1 cellular context compared by ENCODE assay signal in the genomic region with DNA sequence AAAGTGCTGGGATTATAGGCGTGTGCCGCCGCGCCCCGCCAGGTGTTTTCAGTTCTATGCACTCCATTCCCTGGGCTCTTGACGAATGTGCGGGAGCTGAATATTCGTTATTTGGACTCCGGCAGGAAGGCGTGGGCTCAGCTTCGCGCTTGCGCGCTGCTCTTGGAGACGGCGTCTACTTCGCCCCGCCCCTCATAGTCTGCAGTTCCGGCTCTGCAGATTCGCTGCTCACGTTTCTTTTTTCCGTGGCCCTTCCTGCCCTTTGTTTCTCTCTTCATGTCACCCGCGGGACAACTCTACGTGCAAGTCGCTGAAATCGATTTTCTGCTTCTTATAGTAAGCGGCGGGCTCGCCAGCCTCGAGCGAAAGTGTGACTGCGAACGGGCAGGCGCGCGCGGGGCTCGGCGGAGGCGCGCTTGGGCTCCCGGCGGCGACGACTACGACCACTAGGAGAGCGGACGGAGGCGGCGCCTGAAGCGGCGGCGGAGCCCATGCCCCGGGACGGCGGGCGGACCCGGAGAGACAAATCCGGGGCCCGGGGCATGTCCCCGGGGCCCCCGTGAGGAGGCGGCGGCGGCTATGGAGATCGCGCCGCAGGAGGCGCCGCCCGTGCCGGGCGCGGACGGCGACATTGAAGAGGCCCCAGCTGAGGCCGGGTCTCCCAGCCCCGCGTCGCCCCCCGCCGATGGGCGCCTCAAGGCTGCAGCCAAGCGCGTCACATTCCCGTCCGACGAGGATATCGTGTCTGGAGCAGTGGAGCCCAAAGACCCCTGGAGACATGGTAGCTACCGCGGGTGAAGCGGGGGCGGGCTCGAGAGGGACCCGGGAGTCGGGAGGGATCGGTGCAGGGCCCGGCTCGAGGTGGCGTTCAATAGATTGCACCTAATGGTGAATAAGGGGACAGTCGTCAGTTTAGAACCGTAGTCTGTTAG.
TF ChIP-seq lines count a peak whose summit lies in the region.

A gene with protein sequence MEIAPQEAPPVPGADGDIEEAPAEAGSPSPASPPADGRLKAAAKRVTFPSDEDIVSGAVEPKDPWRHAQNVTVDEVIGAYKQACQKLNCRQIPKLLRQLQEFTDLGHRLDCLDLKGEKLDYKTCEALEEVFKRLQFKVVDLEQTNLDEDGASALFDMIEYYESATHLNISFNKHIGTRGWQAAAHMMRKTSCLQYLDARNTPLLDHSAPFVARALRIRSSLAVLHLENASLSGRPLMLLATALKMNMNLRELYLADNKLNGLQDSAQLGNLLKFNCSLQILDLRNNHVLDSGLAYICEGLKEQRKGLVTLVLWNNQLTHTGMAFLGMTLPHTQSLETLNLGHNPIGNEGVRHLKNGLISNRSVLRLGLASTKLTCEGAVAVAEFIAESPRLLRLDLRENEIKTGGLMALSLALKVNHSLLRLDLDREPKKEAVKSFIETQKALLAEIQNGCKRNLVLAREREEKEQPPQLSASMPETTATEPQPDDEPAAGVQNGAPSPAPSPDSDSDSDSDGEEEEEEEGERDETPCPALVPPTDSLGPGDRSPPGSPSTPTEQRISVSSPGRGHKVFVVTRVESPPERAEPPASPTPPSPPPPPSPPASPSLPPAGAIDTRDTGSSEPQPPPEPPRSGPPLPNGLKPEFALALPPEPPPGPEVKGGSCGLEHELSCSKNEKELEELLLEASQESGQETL (plus strand): TSS at position 433 of the 932 bp plus-strand sequence. CDS start 147 bp downstream, at position 580.

TF ChIP-seq in GM12878, 131 proteins besides CTCF, POLR2A, EP300 and RAD21 (continued from another document and continues in another):
- TF ChIP-seq SKIL (IDR thresholded peaks at IDR 0.05; ENCODE audit: low read depth, poor library complexity, severe bottlenecking) (peak; percentile 93), BHLHE40 (IDR thresholded peaks at IDR 0.05; ENCODE audit: borderline replicate concordance in 1 of 2, low read depth in 2 of 2, low read length in 1 of 2) (peak; percentile 97 to 99), CREB1 (IDR thresholded peaks at IDR 0.05; ENCODE audit: low read depth) (peak; percentile 85), YY1 (IDR thresholded peaks at IDR 0.05; ENCODE audit: low read depth, low read length) (peak; percentile 75), SP1 (IDR thresholded peaks at IDR 0.05; ENCODE audit: low read depth, low read length) (peak; percentile 90), IKZF2 (IDR thresholded peaks at IDR 0.05) (peak; percentile 59 to 66; a peak in 2 of 4 replicates), ATF7 (IDR thresholded peaks at IDR 0.05; ENCODE audit: low read depth) (peak; percentile 73), IRF4 (IDR thresholded peaks at IDR 0.05; ENCODE audit: low read depth, low read length) (0 out of 2 replicates have a peak, but pooled peaks have one; percentile 16), FOS (IDR thresholded peaks at IDR 0.05; ENCODE audit: borderline replicate concordance, extremely low read depth, insufficient read length) (no peak), TCF3 (IDR thresholded peaks at IDR 0.05; ENCODE audit: borderline replicate concordance, insufficient read depth, low read depth, low read length) (peak; percentile 30; the same call in 1 of the 2 replicates), ZNF384 (IDR thresholded peaks at IDR 0.05; ENCODE audit: borderline replicate concordance, low read depth, low read length) (no peak), NFIC (IDR thresholded peaks at IDR 0.05; ENCODE audit: low read depth, low read length) (peak; percentile 43; the same call in 1 of the 2 replicates), E4F1 (IDR thresholded peaks at IDR 0.05; ENCODE audit: borderline replicate concordance, partially characterized antibody) (peak; percentile 84), CHD1 (IDR thresholded peaks at IDR 0.05; ENCODE audit: low read depth, low read length) (no peak), RAD51 (IDR thresholded peaks at IDR 0.05) (no peak), YBX1 (IDR thresholded peaks at IDR 0.05) (no peak), SREBF2 (IDR thresholded peaks at IDR 0.05; ENCODE audit: low read length) (no peak), TARDBP (IDR thresholded peaks at IDR 0.05; ENCODE audit: borderline replicate concordance) (0 out of 2 replicates have a peak, but pooled peaks have one; percentile 66), E2F4 (IDR thresholded peaks at IDR 0.05; ENCODE audit: low read depth, low read length) (0 out of 2 replicates have a peak, but pooled peaks have one; percentile 21), RUNX3 (IDR thresholded peaks at IDR 0.05; ENCODE audit: low read length) (peak; percentile 43; the same call in 1 of the 2 replicates), SMAD1 (IDR thresholded peaks at IDR 0.05; ENCODE audit: low read depth, partially characterized antibody) (no peak), ZNF274 (IDR thresholded peaks at IDR 0.05; ENCODE audit: insufficient read depth, insufficient read length) (no peak), ESRRA (IDR thresholded peaks at IDR 0.05; ENCODE audit: low read length) (peak; percentile 66; the same call in 1 of the 2 replicates)
- TF ChIP-seq, protein P1, sequence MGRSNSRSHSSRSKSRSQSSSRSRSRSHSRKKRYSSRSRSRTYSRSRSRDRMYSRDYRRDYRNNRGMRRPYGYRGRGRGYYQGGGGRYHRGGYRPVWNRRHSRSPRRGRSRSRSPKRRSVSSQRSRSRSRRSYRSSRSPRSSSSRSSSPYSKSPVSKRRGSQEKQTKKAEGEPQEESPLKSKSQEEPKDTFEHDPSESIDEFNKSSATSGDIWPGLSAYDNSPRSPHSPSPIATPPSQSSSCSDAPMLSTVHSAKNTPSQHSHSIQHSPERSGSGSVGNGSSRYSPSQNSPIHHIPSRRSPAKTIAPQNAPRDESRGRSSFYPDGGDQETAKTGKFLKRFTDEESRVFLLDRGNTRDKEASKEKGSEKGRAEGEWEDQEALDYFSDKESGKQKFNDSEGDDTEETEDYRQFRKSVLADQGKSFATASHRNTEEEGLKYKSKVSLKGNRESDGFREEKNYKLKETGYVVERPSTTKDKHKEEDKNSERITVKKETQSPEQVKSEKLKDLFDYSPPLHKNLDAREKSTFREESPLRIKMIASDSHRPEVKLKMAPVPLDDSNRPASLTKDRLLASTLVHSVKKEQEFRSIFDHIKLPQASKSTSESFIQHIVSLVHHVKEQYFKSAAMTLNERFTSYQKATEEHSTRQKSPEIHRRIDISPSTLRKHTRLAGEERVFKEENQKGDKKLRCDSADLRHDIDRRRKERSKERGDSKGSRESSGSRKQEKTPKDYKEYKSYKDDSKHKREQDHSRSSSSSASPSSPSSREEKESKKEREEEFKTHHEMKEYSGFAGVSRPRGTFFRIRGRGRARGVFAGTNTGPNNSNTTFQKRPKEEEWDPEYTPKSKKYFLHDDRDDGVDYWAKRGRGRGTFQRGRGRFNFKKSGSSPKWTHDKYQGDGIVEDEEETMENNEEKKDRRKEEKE (IDR thresholded peaks at IDR 0.05): 0 out of 2 replicates have a peak, but pooled peaks have one; percentile 21
- TF ChIP-seq, protein P2, sequence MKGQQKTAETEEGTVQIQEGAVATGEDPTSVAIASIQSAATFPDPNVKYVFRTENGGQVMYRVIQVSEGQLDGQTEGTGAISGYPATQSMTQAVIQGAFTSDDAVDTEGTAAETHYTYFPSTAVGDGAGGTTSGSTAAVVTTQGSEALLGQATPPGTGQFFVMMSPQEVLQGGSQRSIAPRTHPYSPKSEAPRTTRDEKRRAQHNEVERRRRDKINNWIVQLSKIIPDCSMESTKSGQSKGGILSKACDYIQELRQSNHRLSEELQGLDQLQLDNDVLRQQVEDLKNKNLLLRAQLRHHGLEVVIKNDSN (IDR thresholded peaks at IDR 0.05; ENCODE audit: borderline replicate concordance, extremely low read length, insufficient read depth, low read depth, low read length): no peak
- TF ChIP-seq, protein P3, sequence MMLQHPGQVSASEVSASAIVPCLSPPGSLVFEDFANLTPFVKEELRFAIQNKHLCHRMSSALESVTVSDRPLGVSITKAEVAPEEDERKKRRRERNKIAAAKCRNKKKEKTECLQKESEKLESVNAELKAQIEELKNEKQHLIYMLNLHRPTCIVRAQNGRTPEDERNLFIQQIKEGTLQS (IDR thresholded peaks at IDR 0.05; ENCODE audit: borderline replicate concordance, extremely low read depth, low read depth, low read length): no peak
- TF ChIP-seq, protein P4, sequence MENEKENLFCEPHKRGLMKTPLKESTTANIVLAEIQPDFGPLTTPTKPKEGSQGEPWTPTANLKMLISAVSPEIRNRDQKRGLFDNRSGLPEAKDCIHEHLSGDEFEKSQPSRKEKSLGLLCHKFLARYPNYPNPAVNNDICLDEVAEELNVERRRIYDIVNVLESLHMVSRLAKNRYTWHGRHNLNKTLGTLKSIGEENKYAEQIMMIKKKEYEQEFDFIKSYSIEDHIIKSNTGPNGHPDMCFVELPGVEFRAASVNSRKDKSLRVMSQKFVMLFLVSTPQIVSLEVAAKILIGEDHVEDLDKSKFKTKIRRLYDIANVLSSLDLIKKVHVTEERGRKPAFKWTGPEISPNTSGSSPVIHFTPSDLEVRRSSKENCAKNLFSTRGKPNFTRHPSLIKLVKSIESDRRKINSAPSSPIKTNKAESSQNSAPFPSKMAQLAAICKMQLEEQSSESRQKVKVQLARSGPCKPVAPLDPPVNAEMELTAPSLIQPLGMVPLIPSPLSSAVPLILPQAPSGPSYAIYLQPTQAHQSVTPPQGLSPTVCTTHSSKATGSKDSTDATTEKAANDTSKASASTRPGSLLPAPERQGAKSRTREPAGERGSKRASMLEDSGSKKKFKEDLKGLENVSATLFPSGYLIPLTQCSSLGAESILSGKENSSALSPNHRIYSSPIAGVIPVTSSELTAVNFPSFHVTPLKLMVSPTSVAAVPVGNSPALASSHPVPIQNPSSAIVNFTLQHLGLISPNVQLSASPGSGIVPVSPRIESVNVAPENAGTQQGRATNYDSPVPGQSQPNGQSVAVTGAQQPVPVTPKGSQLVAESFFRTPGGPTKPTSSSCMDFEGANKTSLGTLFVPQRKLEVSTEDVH (IDR thresholded peaks at IDR 0.05; ENCODE audit: low read depth, partially characterized antibody): peak; percentile 93
- TF ChIP-seq, protein P5, sequence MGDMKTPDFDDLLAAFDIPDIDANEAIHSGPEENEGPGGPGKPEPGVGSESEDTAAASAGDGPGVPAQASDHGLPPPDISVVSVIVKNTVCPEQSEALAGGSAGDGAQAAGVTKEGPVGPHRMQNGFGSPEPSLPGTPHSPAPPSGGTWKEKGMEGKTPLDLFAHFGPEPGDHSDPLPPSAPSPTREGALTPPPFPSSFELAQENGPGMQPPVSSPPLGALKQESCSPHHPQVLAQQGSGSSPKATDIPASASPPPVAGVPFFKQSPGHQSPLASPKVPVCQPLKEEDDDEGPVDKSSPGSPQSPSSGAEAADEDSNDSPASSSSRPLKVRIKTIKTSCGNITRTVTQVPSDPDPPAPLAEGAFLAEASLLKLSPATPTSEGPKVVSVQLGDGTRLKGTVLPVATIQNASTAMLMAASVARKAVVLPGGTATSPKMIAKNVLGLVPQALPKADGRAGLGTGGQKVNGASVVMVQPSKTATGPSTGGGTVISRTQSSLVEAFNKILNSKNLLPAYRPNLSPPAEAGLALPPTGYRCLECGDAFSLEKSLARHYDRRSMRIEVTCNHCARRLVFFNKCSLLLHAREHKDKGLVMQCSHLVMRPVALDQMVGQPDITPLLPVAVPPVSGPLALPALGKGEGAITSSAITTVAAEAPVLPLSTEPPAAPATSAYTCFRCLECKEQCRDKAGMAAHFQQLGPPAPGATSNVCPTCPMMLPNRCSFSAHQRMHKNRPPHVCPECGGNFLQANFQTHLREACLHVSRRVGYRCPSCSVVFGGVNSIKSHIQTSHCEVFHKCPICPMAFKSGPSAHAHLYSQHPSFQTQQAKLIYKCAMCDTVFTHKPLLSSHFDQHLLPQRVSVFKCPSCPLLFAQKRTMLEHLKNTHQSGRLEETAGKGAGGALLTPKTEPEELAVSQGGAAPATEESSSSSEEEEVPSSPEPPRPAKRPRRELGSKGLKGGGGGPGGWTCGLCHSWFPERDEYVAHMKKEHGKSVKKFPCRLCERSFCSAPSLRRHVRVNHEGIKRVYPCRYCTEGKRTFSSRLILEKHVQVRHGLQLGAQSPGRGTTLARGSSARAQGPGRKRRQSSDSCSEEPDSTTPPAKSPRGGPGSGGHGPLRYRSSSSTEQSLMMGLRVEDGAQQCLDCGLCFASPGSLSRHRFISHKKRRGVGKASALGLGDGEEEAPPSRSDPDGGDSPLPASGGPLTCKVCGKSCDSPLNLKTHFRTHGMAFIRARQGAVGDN (IDR thresholded peaks at IDR 0.05): peak; percentile 62
